In genomic region chr7:77409005-77409738, GRCh38 we compare ENCODE assay signal across 1 cellular context.
TF ChIP-seq lines count a peak whose summit lies in the region.

No MANE protein-coding gene starts in this region.

TF ChIP-seq in HepG2, 621 proteins besides CTCF, POLR2A, EP300 and RAD21 (continued from another document and continues in another):
- no peak for TF ChIP-seq PRDM15 (CRISPR knock-in tag; IDR thresholded peaks at IDR 0.05)
- peak; percentile 55; the same call in 1 of the 2 replicates for TF ChIP-seq CREB3 (CRISPR knock-in tag; IDR thresholded peaks at IDR 0.05)
- no peak for TF ChIP-seq HNRNPLL (IDR thresholded peaks at IDR 0.05; ENCODE audit: low read depth, low read length, poor library complexity, severe bottlenecking)
- TF ChIP-seq DNMT3B (CRISPR knock-in tag; conservative IDR thresholded peaks at IDR 0.05) = no peak
- TF ChIP-seq POLR2AphosphoS5 (IDR thresholded peaks at IDR 0.05; ENCODE audit: low read depth, low read length) = no peak
- TF ChIP-seq PRMT3 (CRISPR knock-in tag; IDR thresholded peaks at IDR 0.05; ENCODE audit: borderline replicate concordance, low read depth) = no peak
- TF ChIP-seq ZNF747 (CRISPR knock-in tag; IDR thresholded peaks at IDR 0.05; ENCODE audit: borderline replicate concordance) = no peak
- TF ChIP-seq RFX5 (IDR thresholded peaks at IDR 0.05; ENCODE audit: low read depth, low read length) = no peak
- peak; percentile 23 for TF ChIP-seq ZNF18 (CRISPR knock-in tag; IDR thresholded peaks at IDR 0.05; ENCODE audit: insufficient replicate concordance)
- no peak for TF ChIP-seq RBM22 (optimal IDR thresholded peaks at IDR 0.05; ENCODE audit: low read length)
- no peak for TF ChIP-seq ZNF615 (CRISPR knock-in tag; IDR thresholded peaks at IDR 0.05; ENCODE audit: borderline replicate concordance)
- no peak for TF ChIP-seq DZIP1 (CRISPR knock-in tag; IDR thresholded peaks at IDR 0.05)
- no peak for TF ChIP-seq IKZF4 (CRISPR knock-in tag; IDR thresholded peaks at IDR 0.05; ENCODE audit: borderline replicate concordance, low read depth, not compliant biosample characterization)
- 0 out of 2 replicates have a peak, but pooled peaks have one; percentile 60 for TF ChIP-seq ZMYM2 (CRISPR knock-in tag; IDR thresholded peaks at IDR 0.05)
- no peak for TF ChIP-seq TAF15 (IDR thresholded peaks at IDR 0.05; ENCODE audit: low read depth, low read length, poor library complexity, severe bottlenecking)
- TF ChIP-seq ZNF576 (CRISPR knock-in tag; IDR thresholded peaks at IDR 0.05) = no peak
- peak; percentile 80; the same call in 1 of the 2 replicates for TF ChIP-seq CHD4 (IDR thresholded peaks at IDR 0.05; ENCODE audit: borderline replicate concordance, low read length)
- TF ChIP-seq JUND (CRISPR knock-in tag; IDR thresholded peaks at IDR 0.05) = no peak; the same call in 1 of the 2 replicates
- no peak for TF ChIP-seq NFRKB (IDR thresholded peaks at IDR 0.05)
- no peak for TF ChIP-seq PAWR (CRISPR knock-in tag; IDR thresholded peaks at IDR 0.05; ENCODE audit: borderline replicate concordance)
- no peak for TF ChIP-seq ZNF207 (IDR thresholded peaks at IDR 0.05; ENCODE audit: borderline replicate concordance)
- TF ChIP-seq ZNF10 (CRISPR knock-in tag; IDR thresholded peaks at IDR 0.05; ENCODE audit: borderline replicate concordance, low read depth) = no peak
- TF ChIP-seq ZBTB2 (CRISPR knock-in tag; IDR thresholded peaks at IDR 0.05; ENCODE audit: low read depth) = no peak
- TF ChIP-seq NCOA2 (CRISPR knock-in tag; IDR thresholded peaks at IDR 0.05) = peak; percentile 92
- TF ChIP-seq ZNF770 (CRISPR knock-in tag; IDR thresholded peaks at IDR 0.05) = peak; percentile 90
- peak; percentile 78 for TF ChIP-seq FOXA3 (CRISPR knock-in tag; IDR thresholded peaks at IDR 0.05)
- TF ChIP-seq LRRFIP1 (CRISPR knock-in tag; conservative IDR thresholded peaks at IDR 0.05) = no peak
- TF ChIP-seq ZNF619 (CRISPR knock-in tag; IDR thresholded peaks at IDR 0.05) = no peak
- no peak for TF ChIP-seq ZNF510 (CRISPR knock-in tag; IDR thresholded peaks at IDR 0.05; ENCODE audit: low read depth)
- TF ChIP-seq RELA (CRISPR knock-in tag; IDR thresholded peaks at IDR 0.05) = no peak
- no peak for TF ChIP-seq DPF2 (CRISPR knock-in tag; IDR thresholded peaks at IDR 0.05; ENCODE audit: borderline replicate concordance, low read depth)
- no peak for TF ChIP-seq ZNF414 (CRISPR knock-in tag; IDR thresholded peaks at IDR 0.05)
- no peak for TF ChIP-seq FOXC1 (CRISPR knock-in tag; IDR thresholded peaks at IDR 0.05; ENCODE audit: borderline replicate concordance)
- TF ChIP-seq SMAD1 (CRISPR knock-in tag; IDR thresholded peaks at IDR 0.05; ENCODE audit: borderline replicate concordance, low read depth) = no peak
- TF ChIP-seq HNRNPH1 (optimal IDR thresholded peaks at IDR 0.05; ENCODE audit: low read depth, low read length) = no peak
- no peak for TF ChIP-seq ZNF766 (CRISPR knock-in tag; IDR thresholded peaks at IDR 0.05; ENCODE audit: borderline replicate concordance)
- no peak for TF ChIP-seq CCAR2 (optimal IDR thresholded peaks at IDR 0.05; ENCODE audit: low read depth, low read length)
- no peak for TF ChIP-seq ZNF850 (CRISPR knock-in tag; conservative IDR thresholded peaks at IDR 0.05)
- TF ChIP-seq HNF4G (IDR thresholded peaks at IDR 0.05; ENCODE audit: borderline replicate concordance, low read depth, low read length) = peak; percentile 34; the same call in 1 of the 2 replicates
- TF ChIP-seq HNF4G (CRISPR knock-in tag; IDR thresholded peaks at IDR 0.05; ENCODE audit: borderline replicate concordance, low read depth) = no peak
- TF ChIP-seq ATF1 (CRISPR knock-in tag; IDR thresholded peaks at IDR 0.05) = no peak
- TF ChIP-seq PTBP1 (IDR thresholded peaks at IDR 0.05; ENCODE audit: low read depth, low read length, poor library complexity, severe bottlenecking) = no peak
- TF ChIP-seq TRIM24 (CRISPR knock-in tag; IDR thresholded peaks at IDR 0.05) = no peak
- TF ChIP-seq ZSCAN25 (CRISPR knock-in tag; IDR thresholded peaks at IDR 0.05) = no peak
- TF ChIP-seq ZNF720 (CRISPR knock-in tag; IDR thresholded peaks at IDR 0.05) = no peak
- TF ChIP-seq ZNF572 (CRISPR knock-in tag; IDR thresholded peaks at IDR 0.05) = no peak
- no peak for TF ChIP-seq ZNF543 (CRISPR knock-in tag; IDR thresholded peaks at IDR 0.05)
- peak; percentile 61 for TF ChIP-seq HDAC2 (CRISPR knock-in tag; IDR thresholded peaks at IDR 0.05)
- no peak for TF ChIP-seq NFE2L2 (IDR thresholded peaks at IDR 0.05; ENCODE audit: low read length)
- 0 out of 2 replicates have a peak, but pooled peaks have one; percentile 28 for TF ChIP-seq ISX (CRISPR knock-in tag; conservative IDR thresholded peaks at IDR 0.05)
- TF ChIP-seq NFIB (CRISPR knock-in tag; IDR thresholded peaks at IDR 0.05; ENCODE audit: borderline replicate concordance) = no peak
